ENCODE assay signal across 26 cellular contexts in the genomic region with DNA sequence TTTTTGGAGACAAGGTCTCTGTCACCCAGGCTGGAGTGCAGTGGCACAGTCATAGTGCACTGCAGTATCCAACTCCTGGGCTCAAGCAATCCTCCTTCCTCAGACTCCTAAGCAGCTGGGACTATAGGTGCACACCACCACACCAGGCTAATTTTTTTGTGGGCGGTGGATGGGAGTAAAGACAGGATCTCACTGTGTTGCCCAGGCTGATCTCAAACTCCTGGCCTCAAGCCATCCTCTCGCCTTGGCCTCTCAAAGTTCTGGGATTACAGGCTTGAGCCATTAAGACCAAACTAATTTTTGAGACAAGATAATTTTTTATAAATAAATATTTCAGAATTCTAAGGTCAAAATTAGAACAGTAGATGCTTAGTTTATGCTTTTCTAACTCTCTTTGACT.
DNase-seq lines count a peak whose midpoint lies in the region; ATAC-seq and TF ChIP-seq lines count a peak whose summit lies in the region.
"Had no signal": no experiment of that assay in that cellular context is flagged by ENCODE, and none has a peak within 500 bp of the region (broad histone marks: within the 10 kb centered on the region; RNA-seq: fewer than 3 reads in every experiment).

No MANE protein-coding gene starts in this region.

- H2BK20ac ChIP-seq in IMR-90 (ENCODE audit: low read depth, low read length) = peak overlapping the region; percentile 47; the same call in 1 of the 2 replicates

- H2AFZ ChIP-seq in IMR-90 (replicated peaks; ENCODE audit: low read length, poor library complexity) = no peak overlapping the region

- H2AK9ac ChIP-seq in IMR-90 (replicated peaks; ENCODE audit: low read depth, low read length, poor library complexity) = no peak overlapping the region

- BruUV-seq in Calu3 (replicated peaks; lab: Mats Ljungman, UMichigan) (no TSS peak), IMR-90 (replicated peaks; lab: Mats Ljungman, UMichigan) (no TSS peak)

- peak overlapping the region; percentile 83 for H3K18ac ChIP-seq in IMR-90 (ENCODE audit: low read depth, low read length)

- TF ChIP-seq RAD21 in IMR-90 (IDR thresholded peaks at IDR 0.05; ENCODE audit: low read length) = no peak

- H4K5ac ChIP-seq in IMR-90 (ENCODE audit: low read depth, low read length) = peak overlapping the region; percentile 66; the same call in 1 of the 2 replicates

- no peaks in the 10 kb centered on the region for H3K9me3 Mint-ChIP-seq in Calu3 (ENCODE audit: low read depth, unreplicated experiment)
- no peaks in the 10 kb centered on the region for H3K9me3 Mint-ChIP-seq in T-helper 2 cell treated with Interferon-gamma antibody and Interleukin-4, amounts not matched to agents 5 μg/mL and 100 μg/mL, for 36 hours
- H3K9me3 Mint-ChIP-seq: activated naive CD8-positive, alpha-beta T cell treated with anti-CD3 and anti-CD28 coated beads, Interleukin-2, amount 10 ng/mL, durations not matched to agents 7 days and 5 days; immature natural killer cell; memory B cell; stimulated activated naive CD8-positive, alpha-beta T cell treated with anti-CD3 and anti-CD28 coated beads, Interleukin-15, amount 100 ng/mL, for 72 hours had no signal

- peak overlapping the region; percentile 93 for H3K27ac Mint-ChIP-seq in Calu3 (ENCODE audit: unreplicated experiment)
- H3K27ac Mint-ChIP-seq in T-helper 2 cell treated with Interferon-gamma antibody and Interleukin-4, amounts not matched to agents 5 μg/mL and 100 μg/mL, for 36 hours = no peak overlapping the region
- H3K27ac Mint-ChIP-seq: activated naive CD8-positive, alpha-beta T cell treated with anti-CD3 and anti-CD28 coated beads, Interleukin-2, amount 10 ng/mL, durations not matched to agents 7 days and 5 days; B cell; memory B cell; stimulated activated naive CD8-positive, alpha-beta T cell treated with anti-CD3 and anti-CD28 coated beads, Interleukin-15, amount 100 ng/mL, for 72 hours had no signal

- peak overlapping the region; percentile 9 for H3K4me3 Mint-ChIP-seq in Calu3 (ENCODE audit: low read depth, unreplicated experiment)
- no peak overlapping the region for H3K4me3 Mint-ChIP-seq in T-helper 2 cell treated with Interferon-gamma antibody and Interleukin-4, amounts not matched to agents 5 μg/mL and 100 μg/mL, for 36 hours
- H3K4me3 Mint-ChIP-seq: activated naive CD8-positive, alpha-beta T cell treated with anti-CD3 and anti-CD28 coated beads, Interleukin-2, amount 10 ng/mL, durations not matched to agents 7 days and 5 days; B cell; immature natural killer cell; memory B cell; stimulated activated naive CD8-positive, alpha-beta T cell treated with anti-CD3 and anti-CD28 coated beads, Interleukin-15, amount 100 ng/mL, for 72 hours had no signal

- peaks cover 16% of the 10 kb centered on the region; the same call in 1 of the 2 replicates for H3K9me1 ChIP-seq in IMR-90 (ENCODE audit: insufficient read depth, low read length)

- peaks cover 32% of the 10 kb centered on the region for H3K36me3 Mint-ChIP-seq in Calu3 (ENCODE audit: insufficient read depth, unreplicated experiment)
- no peaks in the 10 kb centered on the region for H3K36me3 Mint-ChIP-seq in T-helper 2 cell treated with Interferon-gamma antibody and Interleukin-4, amounts not matched to agents 5 μg/mL and 100 μg/mL, for 36 hours (ENCODE audit: low read depth)
- H3K36me3 Mint-ChIP-seq: activated naive CD8-positive, alpha-beta T cell treated with anti-CD3 and anti-CD28 coated beads, Interleukin-2, amount 10 ng/mL, durations not matched to agents 7 days and 5 days; immature natural killer cell; memory B cell had no signal

- H2BK15ac ChIP-seq in IMR-90 (ENCODE audit: low read depth, low read length) = peak overlapping the region; percentile 0; the same call in 1 of the 3 replicates

- intact Hi-C loops in Calu3 (cut with micrococcal nuclease; ENCODE audit: unreplicated experiment) = no loop called here
- intact Hi-C loops in IMR-90 (cut with micrococcal nuclease) = no loop called here
- intact Hi-C loops in psoas muscle (cut with DNase I) = no loop called here

- CTCF ChIA-PET in Calu3 (lab: Charles Lee) (interaction anchor here (0.5 to 1.1 kb wide), 2 partner anchors 12 to 110 kb away, joined by 6 to 7 read pairs; partner anchors contain the start of gene MET), IMR-90 (lab: Yijun Ruan, JAX) (interaction anchor here (0.9 kb wide), 1 partner anchor 10 kb away, joined by 3 read pairs; no protein-coding TSS in a partner anchor)

- no peak overlapping the region for H3K23ac ChIP-seq in IMR-90 (ENCODE audit: low read depth, low read length)

- no peaks in the 10 kb centered on the region for H4K20me1 ChIP-seq in IMR-90 (ENCODE audit: insufficient read depth, low read length)

- no peak overlapping the region for H3K4me3 ChIP-seq in IMR-90 (ENCODE audit: insufficient read depth, low read depth, low read length)
- H3K4me3 ChIP-seq in psoas muscle = no peak overlapping the region
- H3K4me3 ChIP-seq: ascending aorta, esophagus squamous epithelium, skin epidermis, thyroid gland had no signal

- no peak for ATAC-seq in IMR-90 (ENCODE audit: low read depth)
- ATAC-seq in psoas muscle = no peak

- no peaks in the 10 kb centered on the region for H3K27me3 ChIP-seq in IMR-90 (ENCODE audit: control insufficient read depth, insufficient read depth, low read length)
- no peaks in the 10 kb centered on the region for H3K27me3 ChIP-seq in psoas muscle (ENCODE audit: insufficient read depth in 3 of 3, low read length in 2 of 3)
- H3K27me3 ChIP-seq: ascending aorta, esophagus squamous epithelium, thyroid gland had no signal

- H3K36me3 ChIP-seq in IMR-90 (ENCODE audit: control insufficient read depth, insufficient read depth, low read length) (peaks cover 1% of the 10 kb centered on the region; the same call in 1 of the 2 replicates), psoas muscle (ENCODE audit: insufficient read depth in 1 of 2, low read depth in 1 of 2) (peaks cover 13 to 64% of the 10 kb centered on the region in 2 donors)
- H3K36me3 ChIP-seq: ascending aorta, esophagus squamous epithelium, thyroid gland had no signal

- H3K9me3 ChIP-seq in IMR-90 (ENCODE audit: control insufficient read depth, insufficient read depth, low read length) (no peaks in the 10 kb centered on the region), psoas muscle (no peaks in the 10 kb centered on the region)
- H3K9me3 ChIP-seq: ascending aorta, esophagus squamous epithelium, thyroid gland had no signal

- no peak overlapping the region; the same call in 1 of the 2 replicates for H2AK5ac ChIP-seq in IMR-90 (ENCODE audit: low read depth, low read length)

- H3K27me3 Mint-ChIP-seq in Calu3 (ENCODE audit: unreplicated experiment) = no peaks in the 10 kb centered on the region
- H3K27me3 Mint-ChIP-seq in T-helper 2 cell treated with Interferon-gamma antibody and Interleukin-4, amounts not matched to agents 5 μg/mL and 100 μg/mL, for 36 hours (ENCODE audit: low read depth) = no peaks in the 10 kb centered on the region
- H3K27me3 Mint-ChIP-seq: activated naive CD8-positive, alpha-beta T cell treated with anti-CD3 and anti-CD28 coated beads, Interleukin-2, amount 10 ng/mL, durations not matched to agents 7 days and 5 days; B cell had no signal

- dilution Hi-C loops in IMR-90 (cut with HindIII; ENCODE audit: low sequenced_read_pairs, unreplicated experiment) = no loop called here

- H4K8ac ChIP-seq in IMR-90 (ENCODE audit: low read depth in 2 of 2, low read length in 2 of 2) = 0 out of 4 replicates have a peak overlapping the region, but pooled peaks of 1 of the 2 experiments have one; percentile 16

- no peak overlapping the region; the same call in 1 of the 2 replicates for H3K14ac ChIP-seq in IMR-90 (replicated peaks; ENCODE audit: low read depth, low read length)

- no peak for DNase-seq in Calu3
- DNase-seq in IMR-90 = no peak
- no peak for DNase-seq in epithelial cell of prostate (ENCODE audit: low read depth, low spot score)
- DNase-seq in psoas muscle = no peak
- no peak for DNase-seq in NCI-H774 (lab: John Stamatoyannopoulos, UW)
- no peak for DNase-seq in T-helper 2 cell treated with Interferon-gamma antibody and Interleukin-4, amounts not matched to agents 5 μg/mL and 100 μg/mL, for 36 hours (ENCODE audit: low spot score)
- DNase-seq in HUDEP-2 (lab: John Stamatoyannopoulos, UW; ENCODE audit: unreplicated experiment in 76 of 76) = no peak
- no peak for DNase-seq in hypothalamus (lab: John Stamatoyannopoulos, UW)
- DNase-seq: activated CD4-positive, alpha-beta T cell treated with anti-CD3 and anti-CD28 coated beads for 4 hours; activated effector memory CD4-positive, alpha-beta T cell treated with anti-CD3 and anti-CD28 coated beads, Interleukin-2, amount 50 U/mL, for 16 hours; activated naive CD8-positive, alpha-beta T cell treated with anti-CD3 and anti-CD28 coated beads, Interleukin-2, amount 10 ng/mL, durations not matched to agents 7 days and 5 days; activated T-cell treated with anti-CD3 and anti-CD28 coated beads, Interleukin-2, amount 50 U/mL, for 1 hour; central memory CD4-positive, alpha-beta T cell; dermis blood vessel endothelial cell; esophagus squamous epithelium; immature natural killer cell; NCI-H1105 treated with DMSO at 0.1 percent for 48 hours; NCI-H748 treated with DMSO at 0.1 percent for 48 hours; RPMI8226; stimulated activated naive CD8-positive, alpha-beta T cell treated with anti-CD3 and anti-CD28 coated beads, Interleukin-15, amount 100 ng/mL, for 72 hours; T-helper 1 cell had no signal

- H3K27ac ChIP-seq in IMR-90 (ENCODE audit: insufficient read depth, low read length) = peak overlapping the region; percentile 31; the same call in 1 of the 2 replicates
- H3K27ac ChIP-seq in epithelial cell of prostate = peak overlapping the region; percentile 54
- H3K27ac ChIP-seq in psoas muscle = peak overlapping the region; percentile 27
- H3K27ac ChIP-seq: ascending aorta had no signal

- H3K4ac ChIP-seq in IMR-90 (ENCODE audit: low read depth, low read length) = peak overlapping the region; percentile 9; the same call in 1 of the 2 replicates

- in situ Hi-C loops in IMR-90 (cut with MboI; ENCODE audit: low sequenced_read_pairs) = no loop called here

- POLR2A ChIA-PET in IMR-90 (lab: Charles Lee; ENCODE audit: unreplicated experiment) = no interaction called here

- peaks cover 5 to 7% of the 10 kb centered on the region in 2 experiments; a peak in 1 of 4 replicates for H3K79me1 ChIP-seq in IMR-90 (ENCODE audit: low read depth in 1 of 2, low read length in 2 of 2)

- H3K4me1 ChIP-seq in IMR-90 (ENCODE audit: control insufficient read depth, insufficient read depth, low read length) = peaks cover 30% of the 10 kb centered on the region
- peaks cover 62% of the 10 kb centered on the region for H3K4me1 ChIP-seq in psoas muscle

- peak overlapping the region; percentile 55 for H2BK120ac ChIP-seq in IMR-90 (ENCODE audit: low read depth, low read length)

- peaks cover 55% of the 10 kb centered on the region for H3K4me1 Mint-ChIP-seq in Calu3 (ENCODE audit: low read depth, unreplicated experiment)
- H3K4me1 Mint-ChIP-seq in T-helper 2 cell treated with Interferon-gamma antibody and Interleukin-4, amounts not matched to agents 5 μg/mL and 100 μg/mL, for 36 hours (ENCODE audit: low read depth) = no peaks in the 10 kb centered on the region
- H3K4me1 Mint-ChIP-seq: activated naive CD8-positive, alpha-beta T cell treated with anti-CD3 and anti-CD28 coated beads, Interleukin-2, amount 10 ng/mL, durations not matched to agents 7 days and 5 days; B cell; immature natural killer cell; memory B cell had no signal

- no peak for TF ChIP-seq POLR2A in IMR-90 (IDR thresholded peaks at IDR 0.05; ENCODE audit: low read depth, low read length)

- H3K4me2 ChIP-seq in IMR-90 (ENCODE audit: low read depth, low read length) = peak overlapping the region; percentile 60; the same call in 1 of the 2 replicates

- TF ChIP-seq CTCF in Calu3 (IDR thresholded peaks at IDR 0.05; ENCODE audit: unreplicated experiment) (no peak), IMR-90 (conservative IDR thresholded peaks at IDR 0.05; ENCODE audit: low read depth, low read length) (no peak), psoas muscle (IDR thresholded peaks at IDR 0.05) (no peak)

- H4K91ac ChIP-seq in IMR-90 (ENCODE audit: insufficient read depth, low read depth, low read length) = peak overlapping the region; percentile 60

- peak overlapping the region; percentile 61 for H2BK5ac ChIP-seq in IMR-90 (ENCODE audit: low read depth, low read length, poor library complexity, severe bottlenecking)

- no CpG with 5 or more reads among the region's 2 CpGs for WGBS in IMR-90 (ENCODE audit: extremely low coverage in 2 of 2, insufficient read length in 1 of 2), 2 experiments
- 51 to 75% (median 53%) methylated on average over 2 of the region's 2 CpGs for WGBS in psoas muscle, 3 donors

- H3K56ac ChIP-seq in IMR-90 (ENCODE audit: extremely low read depth, insufficient read depth, low read length) = no peak overlapping the region

- H3K9ac ChIP-seq in IMR-90 (ENCODE audit: low read depth, low read length) = peak overlapping the region; percentile 22; the same call in 1 of the 2 replicates
